Comparison of ENCODE assay signal across 8 cellular contexts in genomic region chr7:24821045-24821853, GRCh38.
DNase-seq lines count a peak whose midpoint lies in the region; ATAC-seq and TF ChIP-seq lines count a peak whose summit lies in the region.

No MANE protein-coding gene starts in this region.

- H3K79me2 ChIP-seq in SU-DHL-6 (ENCODE audit: insufficient read depth, low read length) (peaks cover 17% of the 10 kb centered on the region), hepatocyte (no peaks in the 10 kb centered on the region)

- H3K27me3 ChIP-seq in SU-DHL-6 (ENCODE audit: low read length) (no peaks in the 10 kb centered on the region), hepatocyte (no peaks in the 10 kb centered on the region)

- H3K9me2 ChIP-seq in SU-DHL-6 (replicated peaks; ENCODE audit: insufficient read depth, low read length) (no peaks in the 10 kb centered on the region), hepatocyte (replicated peaks; ENCODE audit: insufficient read depth) (no peaks in the 10 kb centered on the region)

- TF ChIP-seq CTCF in SU-DHL-6 (IDR thresholded peaks at IDR 0.05; ENCODE audit: insufficient read depth, low read length, poor library complexity, severe bottlenecking) (no peak), hepatocyte (IDR thresholded peaks at IDR 0.05; ENCODE audit: poor library complexity) (peak; percentile 7)

- ATAC-seq in GM19438 (IDR thresholded peaks at IDR 0.05; ENCODE audit: low read depth, unreplicated experiment) (peak; percentile 72), HG03521 (IDR thresholded peaks at IDR 0.05; ENCODE audit: unreplicated experiment) (peak; percentile 79)

- H3K4me2 ChIP-seq in SU-DHL-6 (ENCODE audit: low read depth, low read length, poor library complexity, severe bottlenecking) (peak overlapping the region; percentile 81), hepatocyte (peak overlapping the region; percentile 17)

- H3K27ac Mint-ChIP-seq in activated naive CD8-positive, alpha-beta T cell treated with anti-CD3 and anti-CD28 coated beads for 36 hours = peak overlapping the region; percentile 95

- peaks cover 63% of the 10 kb centered on the region for H3K36me3 Mint-ChIP-seq in activated naive CD8-positive, alpha-beta T cell treated with anti-CD3 and anti-CD28 coated beads for 36 hours

- peaks cover 48% of the 10 kb centered on the region for H3K4me1 Mint-ChIP-seq in activated naive CD8-positive, alpha-beta T cell treated with anti-CD3 and anti-CD28 coated beads for 36 hours

- DNase-seq in CMK (ENCODE audit: low read depth) (peak; percentile 33), hepatocyte (ENCODE audit: low spot score) (peak; percentile 84), iPS-NIHi11 (ENCODE audit: low spot score) (no peak)
- DNase-seq in activated naive CD8-positive, alpha-beta T cell treated with anti-CD3 and anti-CD28 coated beads for 36 hours = peak; percentile 83
- DNase-seq in stimulated activated CD4-positive, alpha-beta T cell treated with anti-CD3 and anti-CD28 coated beads, TNF-alpha, amount 100 ng/mL, for 1 hour (ENCODE audit: low read depth in 3 of 3, low spot score in 1 of 3) = peak; percentile 41 to 62 (median 46)

- H3K4me3 ChIP-seq in SU-DHL-6 (ENCODE audit: insufficient read depth, low read length, poor library complexity, severe bottlenecking) (peak overlapping the region; percentile 29), hepatocyte (no peak overlapping the region)

- H3K36me3 ChIP-seq in SU-DHL-6 (ENCODE audit: low read length) (peaks cover 28% of the 10 kb centered on the region; the same call in 1 of the 2 replicates), hepatocyte (replicated peaks; ENCODE audit: insufficient read depth, low read depth) (no peaks in the 10 kb centered on the region)

- H3K27ac ChIP-seq in SU-DHL-6 (ENCODE audit: low read depth, low read length) = peak overlapping the region; percentile 97
- H3K27ac ChIP-seq in hepatocyte = peak overlapping the region; percentile 93

- peaks cover 32% of the 10 kb centered on the region for H3K4me1 ChIP-seq in hepatocyte (ENCODE audit: insufficient read depth)

- H3F3A ChIP-seq in SU-DHL-6 (ENCODE audit: insufficient read depth) = peaks cover 48% of the 10 kb centered on the region

- H3K9ac ChIP-seq in SU-DHL-6 (ENCODE audit: low read length) = peak overlapping the region; percentile 54

- H3K9me3 ChIP-seq in SU-DHL-6 (ENCODE audit: insufficient read depth, low read length) (no peaks in the 10 kb centered on the region), hepatocyte (ENCODE audit: low read depth) (no peaks in the 10 kb centered on the region)

- H4K20me1 ChIP-seq in SU-DHL-6 (ENCODE audit: low read depth, low read length) (no peaks in the 10 kb centered on the region), hepatocyte (ENCODE audit: insufficient read depth, poor library complexity, severe bottlenecking) (no peaks in the 10 kb centered on the region)

- no peaks in the 10 kb centered on the region for H3K9me3 Mint-ChIP-seq in activated naive CD8-positive, alpha-beta T cell treated with anti-CD3 and anti-CD28 coated beads for 36 hours

- H3K4me3 Mint-ChIP-seq in activated naive CD8-positive, alpha-beta T cell treated with anti-CD3 and anti-CD28 coated beads for 36 hours = peak overlapping the region; percentile 45

- WGBS in hepatocyte (ENCODE audit: low lambda C conversion rate, missing lambda C conversion rate) = 42% methylated on average over 10 of the region's 10 CpGs

- no peak overlapping the region for H2AFZ ChIP-seq in SU-DHL-6 (ENCODE audit: low read depth, low read length, severe bottlenecking)
- H2AFZ ChIP-seq in hepatocyte = no peak overlapping the region

- no peaks in the 10 kb centered on the region for H3K27me3 Mint-ChIP-seq in activated naive CD8-positive, alpha-beta T cell treated with anti-CD3 and anti-CD28 coated beads for 36 hours
